9 cellular contexts compared by ENCODE assay signal in the genomic region with DNA sequence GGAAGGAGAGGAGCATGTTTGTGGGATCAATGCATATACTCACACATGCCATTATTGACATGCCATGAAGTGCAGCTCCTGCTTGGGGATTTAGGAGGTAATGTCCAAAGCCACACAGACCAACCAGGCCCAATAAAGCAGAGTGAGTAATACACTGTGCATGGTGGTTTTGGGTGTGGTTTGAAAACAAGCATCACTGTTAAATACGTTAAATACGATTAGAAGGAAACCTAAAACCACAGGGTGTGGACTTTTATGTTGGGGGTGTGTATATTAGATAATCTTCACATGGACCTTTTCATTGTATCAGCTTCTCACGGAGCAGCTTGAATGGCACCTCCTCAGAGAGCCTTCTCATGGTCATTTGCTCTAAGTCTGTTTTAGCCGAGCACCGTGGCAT. TPM values are rescaled to one million over a fixed set of nuclear protein-coding genes. Genes with fewer than 3 reads are reported as not detected.
DNase-seq lines count a peak whose midpoint lies in the region; ATAC-seq lines count a peak whose summit lies in the region.
"Had no signal": no experiment of that assay in that cellular context is flagged by ENCODE, and none has a peak within 500 bp of the region (broad histone marks: within the 10 kb centered on the region; RNA-seq: fewer than 3 reads in every experiment).

No MANE protein-coding gene starts in this region.

- peak overlapping the region; percentile 25 for H3K9ac ChIP-seq in GM23248

- peak overlapping the region; percentile 56 for H2AFZ ChIP-seq in GM23248

- in situ Hi-C loops in GM23248 (cut with MboI): no loop called here

- DNase-seq in GM23248 (peak; percentile 90), NOMO-1 (lab: John Stamatoyannopoulos, UW; ENCODE audit: unreplicated experiment in 2 of 2) (peak; percentile 93 to 97), amniotic epithelial cell (ENCODE audit: low read depth) (peak; percentile 41), renal cortical epithelial cell (ENCODE audit: low read depth) (peak; percentile 74), left lobe of liver (ENCODE audit: low spot score) (no peak), SKM-1 treated with dmso at 0.1 percent for 144 hours (lab: John Stamatoyannopoulos, UW; ENCODE audit: unreplicated experiment) (no peak), mesenteric fat pad (ENCODE audit: low spot score) (no peak), NCI-H510A treated with DMSO at 0.1 percent for 48 hours (lab: John Stamatoyannopoulos, UW) (no peak)

- H3F3A ChIP-seq in GM23248 (ENCODE audit: insufficient read depth): peaks cover 12% of the 10 kb centered on the region

- ATAC-seq in left lobe of liver: no peak

- WGBS in GM23248 (ENCODE audit: low coverage in 1 of 2, low lambda C conversion rate in 2 of 2, missing lambda C conversion rate in 2 of 2), 2 experiments: 42 to 44% methylated on average over 5 of the region's 5 CpGs

- H3K27ac ChIP-seq in GM23248: peak overlapping the region; percentile 72
- H3K27ac ChIP-seq: adrenal gland had no signal

- H3K27me3 ChIP-seq in GM23248 (replicated peaks; ENCODE audit: insufficient read depth): no peaks in the 10 kb centered on the region
- H3K27me3 ChIP-seq: adrenal gland had no signal

- no peaks in the 10 kb centered on the region for H3K79me2 ChIP-seq in GM23248 (ENCODE audit: insufficient read depth)

- no peaks in the 10 kb centered on the region for H3K9me2 ChIP-seq in GM23248 (ENCODE audit: insufficient read depth)

- no peaks in the 10 kb centered on the region for H4K20me1 ChIP-seq in GM23248 (ENCODE audit: insufficient read depth)

- peaks cover 12% of the 10 kb centered on the region for H3K4me1 ChIP-seq in GM23248 (ENCODE audit: insufficient read depth)
- H3K4me1 ChIP-seq: adrenal gland had no signal

- H3K9me3 ChIP-seq in GM23248 (ENCODE audit: low read depth): no peaks in the 10 kb centered on the region
- H3K9me3 ChIP-seq: adrenal gland had no signal

- H3K4me2 ChIP-seq in GM23248 (ENCODE audit: unreplicated experiment): no peak overlapping the region

- H3K36me3 ChIP-seq in GM23248 (ENCODE audit: low read depth): no peaks in the 10 kb centered on the region
- H3K36me3 ChIP-seq: adrenal gland had no signal

- no peak overlapping the region for H3K4me3 ChIP-seq in GM23248
- H3K4me3 ChIP-seq: adrenal gland had no signal

RNA-seq across cellular contexts. Expression of gene EIF3A, which starts 10.4 kb away (rescaled TPM):
- total RNA-seq in GM23248 (2014; rRNA removed; shearing (Covaris generic)): 91.3 and 98.6 TPM in 2 replicates
- 74.5 and 74.9 TPM in 2 replicates for polyA plus RNA-seq in GM23248 (2016; fragmentation: Nextera tagmentation; extraction: Ambion mirVana)
- 96.6 and 180 TPM in 2 replicates for total RNA-seq in renal cortical epithelial cell
- total RNA-seq in left lobe of liver: 45.7 TPM
- total RNA-seq in mesenteric fat pad: 159 TPM

RNA-seq across cellular contexts. Expression of gene DENND10, which starts 12.9 kb away (rescaled TPM):
- 76.1 and 91.3 TPM in 2 replicates for total RNA-seq in GM23248 (2014; rRNA removed; shearing (Covaris generic))
- 77.9 and 82.9 TPM in 2 replicates for polyA plus RNA-seq in GM23248 (2016; fragmentation: Nextera tagmentation; extraction: Ambion mirVana)
- total RNA-seq in renal cortical epithelial cell (76.1 and 82.3 TPM in 2 replicates), left lobe of liver (23.1 TPM), mesenteric fat pad (49.4 TPM)

Comparison
In these comparisons a context has a peak if more than half of its experiments do, and no peak if none do; other contexts are left out.
1. DNase-seq: peak in GM23248 (single experiment), NOMO-1 (2 of 2), amniotic epithelial cell (single experiment) and renal cortical epithelial cell (single experiment); none in left lobe of liver (single experiment), SKM-1 treated with dmso at 0.1 percent for 144 hours (single experiment), mesenteric fat pad (single experiment) and NCI-H510A treated with DMSO at 0.1 percent for 48 hours (single experiment).